22 cellular contexts compared by ENCODE assay signal in genomic region chr3:136840252-136840651, GRCh38. TPM values are rescaled to one million over a fixed set of nuclear protein-coding genes. Genes with fewer than 3 reads are reported as not detected.
DNase-seq lines count a peak whose midpoint lies in the region; ATAC-seq and TF ChIP-seq lines count a peak whose summit lies in the region.
"Had no signal": no experiment of that assay in that cellular context is flagged by ENCODE, and none has a peak within 500 bp of the region (broad histone marks: within the 10 kb centered on the region; RNA-seq: fewer than 3 reads in every experiment).

No MANE protein-coding gene starts in this region.

- H3F3A ChIP-seq in GM23338 (replicated peaks; ENCODE audit: low read depth) = no peaks in the 10 kb centered on the region

- peak; percentile 48 for DNase-seq in Daoy (ENCODE audit: low read depth)
- peak; percentile 29 for DNase-seq in RPMI7951 (ENCODE audit: low read depth)
- DNase-seq in chondrocyte (ENCODE audit: low spot score) = no peak
- no peak for DNase-seq in GM03348 (ENCODE audit: low spot score)
- DNase-seq in GM23338 (ENCODE audit: low spot score) = no peak
- DNase-seq: activated naive CD4-positive, alpha-beta T cell treated with anti-CD3 and anti-CD28 coated beads, Interleukin-2, amount 10 ng/mL, durations not matched to agents 7 days and 5 days; activated T-cell treated with anti-CD3 and anti-CD28 coated beads, Interleukin-2, amount 50 U/mL, for 4 hours; anterior cingulate cortex; CD4-positive, alpha-beta memory T cell; DMS 273 treated with DMSO at 0.1 percent for 48 hours; GF-D8; heart right ventricle; NCI-H1048; NCI-H187; NCI-H526 treated with DMSO at 0.1 percent for 48 hours; occipital lobe; T-helper 9 cell; trophoblast cell had no signal

- H3K36me3 Mint-ChIP-seq in chondrocyte (ENCODE audit: low read depth) (peaks cover 5% of the 10 kb centered on the region), GM23338 (ENCODE audit: low read depth) (peaks cover 21% of the 10 kb centered on the region)

- H3K4me1 Mint-ChIP-seq in chondrocyte (ENCODE audit: low read depth) (peaks cover 38% of the 10 kb centered on the region), GM23338 (peaks cover 40% of the 10 kb centered on the region)
- H3K4me1 Mint-ChIP-seq: memory B cell had no signal

- no peaks in the 10 kb centered on the region for H3K9me2 ChIP-seq in GM23338 (ENCODE audit: insufficient read depth)

- peak overlapping the region in 8 of 11 experiments; percentile 6 to 70 (median 54); a peak in 16 of 22 replicates for H3K4me2 ChIP-seq in BLaER1 treated with 17β-estradiol and CSF1 and Interleukin-3, amounts not matched to agents 10 nM and 100 nM
- no peak overlapping the region for H3K4me2 ChIP-seq in GM23338

- ATAC-seq in HG03565 (IDR thresholded peaks at IDR 0.05; ENCODE audit: unreplicated experiment) (no peak), GM23338 (no peak)
- ATAC-seq: activated CD4-positive, CD25-positive, alpha-beta regulatory T cell treated with anti-CD3 and anti-CD28 coated beads, Interleukin-2, amount 50 U/mL, for 24 hours; activated T-cell treated with anti-CD3 and anti-CD28 coated beads, Interleukin-2, amount 50 U/mL, for 4 hours; heart right ventricle had no signal

- H3K4me3 Mint-ChIP-seq in chondrocyte (ENCODE audit: unreplicated experiment) (no peak overlapping the region), GM23338 (no peak overlapping the region)
- H3K4me3 Mint-ChIP-seq: activated naive CD4-positive, alpha-beta T cell treated with anti-CD3 and anti-CD28 coated beads, Interleukin-2, amount 10 ng/mL, durations not matched to agents 7 days and 5 days; activated T-cell treated with anti-CD3 and anti-CD28 coated beads, Interleukin-2, amount 50 U/mL, for 4 hours; CD4-positive, alpha-beta memory T cell; memory B cell had no signal

- peaks cover 6 to 33% (median 17%) of the 10 kb centered on the region in 11 experiments; a peak in 17 of 22 replicates for H3K36me3 ChIP-seq in BLaER1 treated with 17β-estradiol and CSF1 and Interleukin-3, amounts not matched to agents 10 nM and 100 nM
- H3K36me3 ChIP-seq in GM23338 (ENCODE audit: insufficient read depth) = no peaks in the 10 kb centered on the region; the same call in 1 of the 2 replicates

- H3K9ac ChIP-seq in BLaER1 treated with 17β-estradiol and CSF1 and Interleukin-3, amounts not matched to agents 10 nM and 100 nM = no peak overlapping the region

- H3K27me3 Mint-ChIP-seq in chondrocyte (ENCODE audit: low read depth) (no peaks in the 10 kb centered on the region), GM23338 (ENCODE audit: insufficient read depth, low read depth, poor library complexity) (peaks cover 11% of the 10 kb centered on the region)
- H3K27me3 Mint-ChIP-seq: activated naive CD4-positive, alpha-beta T cell treated with anti-CD3 and anti-CD28 coated beads, Interleukin-2, amount 10 ng/mL, durations not matched to agents 7 days and 5 days; CD4-positive, alpha-beta memory T cell; memory B cell had no signal

- peaks cover 13 to 50% (median 29%) of the 10 kb centered on the region in 10 experiments for H3K4me1 ChIP-seq in BLaER1 treated with 17β-estradiol and CSF1 and Interleukin-3, amounts not matched to agents 10 nM and 100 nM
- H3K4me1 ChIP-seq in GM23338 (ENCODE audit: insufficient read depth) = peaks cover 17% of the 10 kb centered on the region; the same call in 1 of the 2 replicates

- no peaks in the 10 kb centered on the region for H4K20me1 ChIP-seq in BLaER1 treated with 17β-estradiol and CSF1 and Interleukin-3, amounts not matched to agents 10 nM and 100 nM
- 0 out of 2 replicates have a peak, but pooled peaks cover 3% of the 10 kb centered on the region for H4K20me1 ChIP-seq in GM23338 (replicated peaks; ENCODE audit: insufficient read depth)

- H3K27ac ChIP-seq in BLaER1 treated with 17β-estradiol and CSF1 and Interleukin-3, amounts not matched to agents 10 nM and 100 nM = peak overlapping the region in 7 of 11 experiments; percentile 5 to 75 (median 63); a peak in 11 of 22 replicates
- H3K27ac ChIP-seq in GM23338 (ENCODE audit: low read depth) = no peak overlapping the region

- TF ChIP-seq CTCF in chondrocyte (IDR thresholded peaks at IDR 0.05) (no peak), GM23338 (conservative IDR thresholded peaks at IDR 0.05; ENCODE audit: low read depth in 2 of 2) (no peak)

- H3K4me3 ChIP-seq in BLaER1 treated with 17β-estradiol and CSF1 and Interleukin-3, amounts not matched to agents 10 nM and 100 nM = no peak overlapping the region
- no peak overlapping the region for H3K4me3 ChIP-seq in GM23338
- H3K4me3 ChIP-seq: heart right ventricle had no signal

- H3K9me3 Mint-ChIP-seq in chondrocyte (ENCODE audit: low read depth) = no peaks in the 10 kb centered on the region
- no peaks in the 10 kb centered on the region for H3K9me3 Mint-ChIP-seq in GM23338
- H3K9me3 Mint-ChIP-seq: activated naive CD4-positive, alpha-beta T cell treated with anti-CD3 and anti-CD28 coated beads, Interleukin-2, amount 10 ng/mL, durations not matched to agents 7 days and 5 days; activated T-cell treated with anti-CD3 and anti-CD28 coated beads, Interleukin-2, amount 50 U/mL, for 4 hours; CD4-positive, alpha-beta memory T cell; memory B cell had no signal

- no peak overlapping the region for H2AFZ ChIP-seq in GM23338

- H3K27ac Mint-ChIP-seq in chondrocyte (ENCODE audit: unreplicated experiment) (peak overlapping the region; percentile 17), GM23338 (no peak overlapping the region)
- H3K27ac Mint-ChIP-seq: activated naive CD4-positive, alpha-beta T cell treated with anti-CD3 and anti-CD28 coated beads, Interleukin-2, amount 10 ng/mL, durations not matched to agents 7 days and 5 days; memory B cell had no signal

- peaks cover 0 to 5% (median 0%) of the 10 kb centered on the region in 11 experiments; a peak in 1 of 22 replicates for H3K9me3 ChIP-seq in BLaER1 treated with 17β-estradiol and CSF1 and Interleukin-3, amounts not matched to agents 10 nM and 100 nM (replicated peaks in 1 of 11)
- H3K9me3 ChIP-seq: heart right ventricle had no signal

- H3K27me3 ChIP-seq in BLaER1 treated with 17β-estradiol and CSF1 and Interleukin-3, amounts not matched to agents 10 nM and 100 nM = no peaks in the 10 kb centered on the region
- no peaks in the 10 kb centered on the region for H3K27me3 ChIP-seq in GM23338 (ENCODE audit: insufficient read depth)
- H3K27me3 ChIP-seq: heart right ventricle had no signal

- peaks cover 23% of the 10 kb centered on the region for H3K79me2 ChIP-seq in GM23338 (replicated peaks; ENCODE audit: insufficient read depth)

TF ChIP-seq in GM23338, 12 proteins besides CTCF, POLR2A, EP300 and RAD21 (continues in another document):
- TF ChIP-seq ETS1 (IDR thresholded peaks at IDR 0.05) (no peak), REST (IDR thresholded peaks at IDR 0.05; ENCODE audit: unreplicated experiment) (no peak), POLR2AphosphoS5 (IDR thresholded peaks at IDR 0.05; ENCODE audit: low read depth) (no peak), ZNF114 (CRISPR knock-in tag; IDR thresholded peaks at IDR 0.05) (no peak), JUNB (IDR thresholded peaks at IDR 0.05; ENCODE audit: unreplicated experiment) (no peak), EZH2phosphoT487 (IDR thresholded peaks at IDR 0.05; ENCODE audit: unreplicated experiment) (no peak), NANOG (IDR thresholded peaks at IDR 0.05; ENCODE audit: borderline replicate concordance) (no peak), CREB1 (CRISPR knock-in tag; IDR thresholded peaks at IDR 0.05; ENCODE audit: low read depth) (no peak), ZNF331 (CRISPR knock-in tag; IDR thresholded peaks at IDR 0.05; ENCODE audit: low read depth) (no peak)

RNA-seq across cellular contexts. Expression of gene SLC35G2, which starts 21.3 kb away (rescaled TPM):
- total RNA-seq in Daoy (2014; rRNA removed; shearing (Covaris generic)) = 15.6 and 25.0 TPM in 2 replicates
- total RNA-seq in RPMI7951 (2014; rRNA removed; shearing (Covaris generic)) = 19.4 and 21.7 TPM in 2 replicates
- total RNA-seq in chondrocyte = 2.8 to 3.9 TPM (median 3.8 TPM) in 3 replicates
- total RNA-seq in GM23338 (2014; rRNA removed; shearing (Covaris generic)) = 3.3 and 8.8 TPM in 2 replicates
- 6.0 and 6.8 TPM in 2 replicates for polyA plus RNA-seq in GM23338 (2016; fragmentation: Nextera tagmentation; extraction: Ambion mirVana)

RNA-seq across cellular contexts. Expression of gene NCK1, which starts 21.8 kb away (rescaled TPM):
- total RNA-seq in Daoy (2014; rRNA removed; shearing (Covaris generic)) = 26.6 and 43.2 TPM in 2 replicates
- total RNA-seq in RPMI7951 (2014; rRNA removed; shearing (Covaris generic)) = 35.8 and 37.0 TPM in 2 replicates
- 29.3 to 38.1 TPM (median 30.8 TPM) in 3 replicates for total RNA-seq in chondrocyte
- 27.1 and 28.4 TPM in 2 replicates for total RNA-seq in GM23338 (2014; rRNA removed; shearing (Covaris generic))
- 18.6 and 28.7 TPM in 2 replicates for polyA plus RNA-seq in GM23338 (2016; fragmentation: Nextera tagmentation; extraction: Ambion mirVana)

Comparison
In these comparisons a context has a peak if more than half of its experiments do, and no peak if none do; other contexts are left out.
1. DNase-seq: peak in Daoy (single experiment) and RPMI7951 (single experiment); none in chondrocyte (single experiment), GM03348 (single experiment) and GM23338 (single experiment).